ENCODE assay signal across 12 cellular contexts in the genomic region with DNA sequence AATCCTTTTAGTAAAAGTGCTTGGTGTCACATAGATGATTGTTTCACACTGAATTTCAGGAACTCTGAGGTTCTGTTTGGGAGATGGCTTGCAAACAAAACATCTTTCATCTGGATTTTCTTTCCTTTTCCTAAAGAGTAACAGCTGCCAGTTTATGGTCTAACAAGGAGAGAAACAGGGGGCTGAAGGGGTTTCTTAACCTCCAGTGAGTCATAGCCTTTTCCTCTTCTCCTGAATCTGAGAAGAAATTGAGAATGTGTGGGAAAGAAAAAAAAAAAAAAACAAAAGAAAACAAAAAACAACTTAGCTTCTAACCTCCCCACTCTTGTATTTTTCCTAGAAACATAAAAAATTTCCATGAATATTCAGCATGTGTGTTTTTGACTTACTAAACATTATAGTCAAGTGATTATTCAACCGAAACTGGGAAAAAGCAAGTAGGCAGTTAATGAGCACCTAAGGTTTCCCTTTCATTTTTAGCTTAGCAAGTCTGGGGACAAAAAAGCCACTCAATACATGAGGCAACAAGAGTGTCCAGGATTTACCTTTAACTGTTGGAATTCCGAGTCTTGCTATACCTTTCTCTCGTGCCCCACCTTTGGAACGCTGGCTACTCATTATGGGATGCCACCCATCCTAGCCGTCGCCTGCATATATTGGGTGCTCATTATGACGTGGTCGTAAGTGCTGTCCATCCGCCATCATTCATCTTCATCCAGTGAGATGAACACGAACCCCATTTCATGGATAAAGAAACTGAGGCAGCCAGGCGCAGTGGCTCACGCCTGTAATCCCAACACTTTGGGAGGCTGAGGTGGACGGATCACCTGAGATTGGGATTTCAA. TPM values are rescaled to one million over a fixed set of nuclear protein-coding genes. Genes with fewer than 3 reads are reported as not detected.
A peak's percentile ranks its signal among the peaks of the same experiment; 100 is the strongest.
DNase-seq lines count a peak whose midpoint lies in the region; ATAC-seq and TF ChIP-seq lines count a peak whose summit lies in the region.
"Had no signal": no experiment of that assay in that cellular context is flagged by ENCODE, and none has a peak within 500 bp of the region (broad histone marks: within the 10 kb centered on the region; RNA-seq: fewer than 3 reads in every experiment).

No MANE protein-coding gene starts in this region.

- H3K36me3 ChIP-seq in Loucy (ENCODE audit: insufficient read depth, low read length) = no peaks in the 10 kb centered on the region

- H3K9me3 Mint-ChIP-seq in brain = no peaks in the 10 kb centered on the region
- no peaks in the 10 kb centered on the region for H3K9me3 Mint-ChIP-seq in neural crest cell

- peak overlapping the region; percentile 87 for H3K4me2 ChIP-seq in Loucy (ENCODE audit: low read depth, low read length, poor library complexity, severe bottlenecking)

- H3K27ac Mint-ChIP-seq in brain = peak overlapping the region in 4 of 5 experiments; percentile 21 to 80 (median 57)
- H3K27ac Mint-ChIP-seq in neural crest cell (ENCODE audit: unreplicated experiment) = no peak overlapping the region

- TF ChIP-seq CTCF in Loucy (conservative IDR thresholded peaks at IDR 0.05; ENCODE audit: low read length) (no peak), brain (conservative IDR thresholded peaks at IDR 0.05) (no peak), neural crest cell (conservative IDR thresholded peaks at IDR 0.05) (no peak), lower leg skin (IDR thresholded peaks at IDR 0.05) (no peak)

- ATAC-seq in HG03342 (IDR thresholded peaks at IDR 0.05; ENCODE audit: unreplicated experiment) = no peak

- DNase-seq in neural crest cell (ENCODE audit: low read depth, low spot score) (no peak), A172 (ENCODE audit: low spot score) (no peak), lower leg skin (ENCODE audit: low spot score in 2 of 2) (no peak), amniotic stem cell (lab: John Stamatoyannopoulos, UW) (no peak)
- DNase-seq: cortex of kidney, DND-41, NCI-H2107, posterior cingulate gyrus had no signal

- H3F3A ChIP-seq in Loucy (ENCODE audit: low read depth) = no peaks in the 10 kb centered on the region

- H2AFZ ChIP-seq in Loucy (ENCODE audit: low read length) = peak overlapping the region; percentile 8; the same call in 1 of the 2 replicates

- 91 to 96% methylated on average over 13 of the region's 13 CpGs for WGBS in lower leg skin, 2 donors

- no peaks in the 10 kb centered on the region for H3K79me2 ChIP-seq in Loucy (ENCODE audit: insufficient read depth, low read length)

- no peaks in the 10 kb centered on the region for H3K9me2 ChIP-seq in Loucy (replicated peaks; ENCODE audit: low read depth, low read length)

- no peaks in the 10 kb centered on the region for H3K27me3 ChIP-seq in Loucy (ENCODE audit: insufficient read depth, low read length, poor library complexity, severe bottlenecking)

- intact Hi-C loops in lower leg skin (cut with DNase I; ENCODE audit: low total_unique reads) = no loop called here

- peaks cover 30% of the 10 kb centered on the region for H3K4me1 ChIP-seq in Loucy (ENCODE audit: insufficient read depth, low read length, poor library complexity, severe bottlenecking)

- no peak for TF ChIP-seq POLR2A in lower leg skin (IDR thresholded peaks at IDR 0.05)

- H4K20me1 ChIP-seq in Loucy (ENCODE audit: insufficient read depth, low read length, poor library complexity, severe bottlenecking) = no peaks in the 10 kb centered on the region

- H3K36me3 Mint-ChIP-seq in brain (peaks cover 21% of the 10 kb centered on the region), neural crest cell (ENCODE audit: low read depth) (no peaks in the 10 kb centered on the region)

- H3K27me3 Mint-ChIP-seq in brain (peaks cover 28% of the 10 kb centered on the region), neural crest cell (ENCODE audit: low read depth) (peaks cover 35% of the 10 kb centered on the region)

- H3K4me1 Mint-ChIP-seq in brain (peaks cover 50% of the 10 kb centered on the region), neural crest cell (peaks cover 35% of the 10 kb centered on the region)

- peak overlapping the region; percentile 78 to 88 (median 83) for H3K4me3 Mint-ChIP-seq in brain
- peak overlapping the region; percentile 84 for H3K4me3 Mint-ChIP-seq in neural crest cell

- no peaks in the 10 kb centered on the region for H3K9me3 ChIP-seq in Loucy (ENCODE audit: insufficient read depth, low read depth, low read length)

- H3K9ac ChIP-seq in Loucy (ENCODE audit: low read depth, low read length, poor library complexity, severe bottlenecking) = peak overlapping the region; percentile 38

- peak overlapping the region; percentile 61 for H3K4me3 ChIP-seq in GM08714 (ENCODE audit: low read length)
- peak overlapping the region; percentile 74 for H3K4me3 ChIP-seq in Loucy (ENCODE audit: low read length, poor library complexity, severe bottlenecking)
- no peak overlapping the region for H3K4me3 ChIP-seq in lower leg skin (ENCODE audit: low read depth, poor library complexity, severe bottlenecking)

RNA-seq across cellular contexts. Expression of gene ASPHD2, which starts 2.3 kb away (rescaled TPM):
- polyA plus RNA-seq in brain (ENCODE audit: insufficient read depth, low read depth, low replicate concordance) = 8.0 TPM
- total RNA-seq in neural crest cell = 4.5 and 4.9 TPM in 2 replicates
- total RNA-seq in A172 (2014; rRNA removed; shearing (Covaris generic)) = 4.0 and 4.5 TPM in 2 replicates
- 10 to 100 TPM; 18.8 to 31.4 (median 22.2) TPM for total RNA-seq in lower leg skin

RNA-seq across cellular contexts. Expression of gene HPS4, which starts 52.2 kb away (rescaled TPM):
- polyA plus RNA-seq in brain (ENCODE audit: insufficient read depth, low read depth, low replicate concordance) = 25.0 TPM
- total RNA-seq in neural crest cell (48.5 and 50.9 TPM in 2 replicates), lower leg skin (10 to 100 TPM; 40.5 to 68.0 (median 47.5) TPM)
- total RNA-seq in A172 (2014; rRNA removed; shearing (Covaris generic)) = 18.4 and 20.4 TPM in 2 replicates

RNA-seq across cellular contexts. Expression of gene SRRD, which starts 52.3 kb away (rescaled TPM):
- 17.2 TPM for polyA plus RNA-seq in brain (ENCODE audit: insufficient read depth, low read depth, low replicate concordance)
- total RNA-seq in neural crest cell = 30.8 and 32.4 TPM in 2 replicates
- 19.2 and 24.1 TPM in 2 replicates for total RNA-seq in A172 (2014; rRNA removed; shearing (Covaris generic))
- 10 to 100 TPM; 10.3 to 21.5 (median 17.3) TPM for total RNA-seq in lower leg skin
